Comparison of ENCODE assay signal across 28 cellular contexts in genomic region chr2:220043993-220044335, GRCh38.
DNase-seq lines count a peak whose midpoint lies in the region; ATAC-seq and TF ChIP-seq lines count a peak whose summit lies in the region.
"Had no signal": no experiment of that assay in that cellular context is flagged by ENCODE, and none has a peak within 500 bp of the region (broad histone marks: within the 10 kb centered on the region; RNA-seq: fewer than 3 reads in every experiment).

No MANE protein-coding gene starts in this region.

- H3K27me3 Mint-ChIP-seq in glutamatergic neuron (ENCODE audit: unreplicated experiment): no peaks in the 10 kb centered on the region
- H3K27me3 Mint-ChIP-seq in Calu3 (ENCODE audit: unreplicated experiment): no peaks in the 10 kb centered on the region
- H3K27me3 Mint-ChIP-seq: activated CD4-positive, alpha-beta T cell treated with anti-CD3 and anti-CD28 coated beads, Interleukin-2, amount 10 ng/mL, durations not matched to agents 7 days and 5 days; brain had no signal

- H3K4me1 ChIP-seq in PC-9 (replicated peaks; ENCODE audit: insufficient read depth): peaks cover 12% of the 10 kb centered on the region
- H3K4me1 ChIP-seq: heart right ventricle had no signal

- no peaks in the 10 kb centered on the region for H3F3A ChIP-seq in PC-9 (ENCODE audit: insufficient read depth, low read depth)

- intact Hi-C loops in PC-9 (cut with micrococcal nuclease; ENCODE audit: unreplicated experiment) (no loop called here), Calu3 (cut with micrococcal nuclease; ENCODE audit: unreplicated experiment) (no loop called here)

- POLR2A ChIA-PET in PC-9 (lab: Charles Lee; ENCODE audit: unreplicated experiment): interaction anchor here (0.6 kb wide), 1 partner anchor 9 kb away, joined by 6 read pairs; no protein-coding TSS in a partner anchor

- no peaks in the 10 kb centered on the region for H4K20me1 ChIP-seq in PC-9 (ENCODE audit: insufficient read depth)

- H3K36me3 ChIP-seq in WERI-Rb-1 (no peaks in the 10 kb centered on the region), PC-9 (ENCODE audit: low read depth) (no peaks in the 10 kb centered on the region)
- H3K36me3 ChIP-seq: heart right ventricle, neural progenitor cell had no signal

- peak overlapping the region; percentile 65 for H3K27ac Mint-ChIP-seq in glutamatergic neuron (ENCODE audit: unreplicated experiment)
- no peak overlapping the region for H3K27ac Mint-ChIP-seq in Calu3 (ENCODE audit: unreplicated experiment)
- H3K27ac Mint-ChIP-seq: activated CD4-positive, alpha-beta T cell treated with anti-CD3 and anti-CD28 coated beads, Interleukin-2, amount 10 ng/mL, durations not matched to agents 7 days and 5 days; activated T-cell treated with anti-CD3 and anti-CD28 coated beads, Interleukin-2, amount 50 U/mL, for 72 hours; CD14-positive monocyte; GM23338; neural progenitor cell; T-helper 2 cell treated with Interferon-gamma antibody and Interleukin-4, amounts not matched to agents 5 μg/mL and 100 μg/mL, for 36 hours had no signal

- no peaks in the 10 kb centered on the region; the same call in 1 of the 2 replicates for H3K9me2 ChIP-seq in PC-9 (ENCODE audit: insufficient read depth)

- no peak overlapping the region for H2AFZ ChIP-seq in PC-9
- H2AFZ ChIP-seq: GM23338, neural progenitor cell had no signal

- CTCF ChIA-PET in PC-9 (lab: Charles Lee) (no interaction called here), Calu3 (lab: Charles Lee) (interaction anchor here (0.7 kb wide), 1 partner anchor 10 kb away, joined by 3 read pairs; no protein-coding TSS in a partner anchor)

- H3K4me1 Mint-ChIP-seq in glutamatergic neuron (ENCODE audit: low read depth, unreplicated experiment) (peaks cover 20% of the 10 kb centered on the region), Calu3 (ENCODE audit: low read depth, unreplicated experiment) (no peaks in the 10 kb centered on the region)
- H3K4me1 Mint-ChIP-seq: activated CD4-positive, alpha-beta T cell treated with anti-CD3 and anti-CD28 coated beads, Interleukin-2, amount 10 ng/mL, durations not matched to agents 7 days and 5 days; CD14-positive monocyte had no signal

- DNase-seq in DMS 273 (lab: John Stamatoyannopoulos, UW; ENCODE audit: unreplicated experiment): peak; percentile 23
- DNase-seq in DMS 273 treated with DMSO at 0.1 percent for 48 hours (lab: John Stamatoyannopoulos, UW): no peak
- DNase-seq in WERI-Rb-1: no peak
- no peak for DNase-seq in glutamatergic neuron
- DNase-seq in PC-9: no peak
- no peak for DNase-seq in Calu3
- no peak for DNase-seq in HT-29 (ENCODE audit: low spot score)
- DNase-seq: activated CD4-positive, alpha-beta T cell treated with anti-CD3 and anti-CD28 coated beads, Interleukin-2, amount 10 ng/mL, durations not matched to agents 7 days and 5 days; activated naive CD4-positive, alpha-beta T cell; activated T-cell treated with anti-CD3 and anti-CD28 coated beads, Interleukin-2, amount 50 U/mL, for 72 hours; heart right ventricle; KG1; kidney glomerular epithelial cell; MM.1S; NCI-H1417; NCI-H2107; NCI-H446 treated with DMSO at 0.1 percent for 48 hours; right cardiac atrium; stimulated activated CD4-positive, alpha-beta T cell treated with anti-CD3 and anti-CD28 coated beads, Interleukin-12 subunit alpha, Interleukin-12 subunit beta, amount 100 ng/mL, for 4 hours; stimulated activated CD4-positive, alpha-beta T cell treated with anti-CD3 and anti-CD28 coated beads, Interleukin-4, amount 100 ng/mL, for 1 hour had no signal

- no TSS peak for BruUV-seq in PC-9 (replicated peaks; lab: Mats Ljungman, UMichigan)
- no TSS peak for BruUV-seq in Calu3 (replicated peaks; lab: Mats Ljungman, UMichigan)

- no peaks in the 10 kb centered on the region for H3K9me3 ChIP-seq in WERI-Rb-1 (ENCODE audit: severe bottlenecking)
- H3K9me3 ChIP-seq in PC-9 (ENCODE audit: insufficient read depth, low read depth): no peaks in the 10 kb centered on the region
- H3K9me3 ChIP-seq: heart right ventricle had no signal

- TF ChIP-seq CTCF in WERI-Rb-1 (IDR thresholded peaks at IDR 0.05; ENCODE audit: low read depth, low read length) (no peak), glutamatergic neuron (IDR thresholded peaks at IDR 0.05; ENCODE audit: partially characterized antibody, unreplicated experiment) (no peak), PC-9 (conservative IDR thresholded peaks at IDR 0.05) (no peak), Calu3 (IDR thresholded peaks at IDR 0.05; ENCODE audit: unreplicated experiment) (no peak)

- peaks cover 2% of the 10 kb centered on the region for H3K9me3 Mint-ChIP-seq in glutamatergic neuron (ENCODE audit: unreplicated experiment)
- H3K9me3 Mint-ChIP-seq in Calu3 (ENCODE audit: low read depth, unreplicated experiment): no peaks in the 10 kb centered on the region
- H3K9me3 Mint-ChIP-seq: activated CD4-positive, alpha-beta T cell treated with anti-CD3 and anti-CD28 coated beads, Interleukin-2, amount 10 ng/mL, durations not matched to agents 7 days and 5 days; GM23338; neural progenitor cell; T-helper 2 cell treated with Interferon-gamma antibody and Interleukin-4, amounts not matched to agents 5 μg/mL and 100 μg/mL, for 36 hours had no signal

- no peak overlapping the region for H3K4me2 ChIP-seq in PC-9
- H3K4me2 ChIP-seq: GM23338, neural progenitor cell had no signal

- H3K4me3 ChIP-seq in WERI-Rb-1 (ENCODE audit: low read depth, low read length) (no peak overlapping the region), PC-9 (no peak overlapping the region)
- H3K4me3 ChIP-seq: GM12878, GM23338, heart right ventricle, neural progenitor cell had no signal

- H3K79me2 ChIP-seq in PC-9 (ENCODE audit: low read depth): no peaks in the 10 kb centered on the region

- H3K36me3 Mint-ChIP-seq in glutamatergic neuron (ENCODE audit: unreplicated experiment): no peaks in the 10 kb centered on the region
- H3K36me3 Mint-ChIP-seq in Calu3 (ENCODE audit: insufficient read depth, unreplicated experiment): no peaks in the 10 kb centered on the region
- H3K36me3 Mint-ChIP-seq: brain, CD14-positive monocyte, neural progenitor cell had no signal

- peak overlapping the region; percentile 39 for H3K27ac ChIP-seq in WERI-Rb-1
- no peak overlapping the region for H3K27ac ChIP-seq in PC-9
- H3K27ac ChIP-seq: 22Rv1, heart right ventricle, neural progenitor cell had no signal

- no peak for ATAC-seq in HG03025 (IDR thresholded peaks at IDR 0.05; ENCODE audit: low FRiP score, unreplicated experiment)
- ATAC-seq: activated T-cell treated with anti-CD3 and anti-CD28 coated beads, Interleukin-2, amount 50 U/mL, for 72 hours; GM12878; heart right ventricle; right cardiac atrium had no signal

- H3K27me3 ChIP-seq in WERI-Rb-1 (ENCODE audit: insufficient read depth, low read depth, severe bottlenecking): no peaks in the 10 kb centered on the region
- no peaks in the 10 kb centered on the region for H3K27me3 ChIP-seq in PC-9 (ENCODE audit: insufficient read depth, low read depth)
- H3K27me3 ChIP-seq: neural progenitor cell had no signal

- peak overlapping the region; percentile 4 for H3K4me3 Mint-ChIP-seq in glutamatergic neuron (ENCODE audit: unreplicated experiment)
- H3K4me3 Mint-ChIP-seq in Calu3 (ENCODE audit: low read depth, unreplicated experiment): no peak overlapping the region
- H3K4me3 Mint-ChIP-seq: activated CD4-positive, alpha-beta T cell treated with anti-CD3 and anti-CD28 coated beads, Interleukin-2, amount 10 ng/mL, durations not matched to agents 7 days and 5 days; activated T-cell treated with anti-CD3 and anti-CD28 coated beads, Interleukin-2, amount 50 U/mL, for 72 hours; brain; CD14-positive monocyte; GM23338; neural progenitor cell; T-helper 2 cell treated with Interferon-gamma antibody and Interleukin-4, amounts not matched to agents 5 μg/mL and 100 μg/mL, for 36 hours had no signal
